1 cellular context compared by ENCODE assay signal in the genomic region with DNA sequence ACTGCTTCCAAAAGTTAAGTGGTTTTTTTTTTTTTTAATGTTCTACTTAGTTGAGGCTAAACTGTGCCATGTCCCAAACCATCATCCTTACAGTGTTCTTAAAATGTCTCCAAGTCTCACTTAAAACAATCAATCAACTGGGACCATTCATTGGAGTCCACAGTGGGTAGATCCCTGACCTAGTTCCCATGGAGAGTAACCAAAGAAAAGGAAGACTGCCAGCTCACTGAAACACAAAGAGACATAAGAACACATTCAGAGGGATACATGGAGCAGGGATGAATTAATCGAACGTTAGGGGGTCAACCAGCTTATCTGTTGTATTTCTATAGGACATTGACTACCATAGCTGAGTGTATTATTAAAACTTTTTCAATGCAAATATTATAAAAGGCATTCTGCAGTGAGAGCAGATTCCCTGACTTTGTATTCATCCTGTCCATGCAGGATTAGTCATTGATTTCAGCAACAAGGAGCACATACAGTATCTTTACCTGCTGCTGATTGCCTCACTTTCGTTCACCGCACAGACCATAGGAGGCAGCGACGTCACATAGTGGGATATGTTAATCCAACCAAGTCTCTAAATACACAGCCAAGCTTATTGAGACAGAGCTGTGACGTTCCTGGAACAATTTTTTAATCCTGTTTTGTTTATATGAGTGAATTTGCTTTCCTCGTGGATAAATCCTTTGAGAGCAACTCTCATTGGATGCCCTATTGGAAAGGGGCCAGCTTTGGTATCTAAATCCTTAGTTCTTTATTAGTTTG.
A peak's percentile ranks its signal among the peaks of the same experiment; 100 is the strongest.
TF ChIP-seq lines count a peak whose summit lies in the region.

No MANE protein-coding gene starts in this region.

TF ChIP-seq in IMR-90, 13 proteins besides CTCF, POLR2A, EP300 and RAD21 (continued from another document):
- TF ChIP-seq RFX5 (IDR thresholded peaks at IDR 0.05; ENCODE audit: low read depth, low read length) = no peak
- TF ChIP-seq, protein P1, sequence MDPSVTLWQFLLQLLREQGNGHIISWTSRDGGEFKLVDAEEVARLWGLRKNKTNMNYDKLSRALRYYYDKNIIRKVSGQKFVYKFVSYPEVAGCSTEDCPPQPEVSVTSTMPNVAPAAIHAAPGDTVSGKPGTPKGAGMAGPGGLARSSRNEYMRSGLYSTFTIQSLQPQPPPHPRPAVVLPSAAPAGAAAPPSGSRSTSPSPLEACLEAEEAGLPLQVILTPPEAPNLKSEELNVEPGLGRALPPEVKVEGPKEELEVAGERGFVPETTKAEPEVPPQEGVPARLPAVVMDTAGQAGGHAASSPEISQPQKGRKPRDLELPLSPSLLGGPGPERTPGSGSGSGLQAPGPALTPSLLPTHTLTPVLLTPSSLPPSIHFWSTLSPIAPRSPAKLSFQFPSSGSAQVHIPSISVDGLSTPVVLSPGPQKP (IDR thresholded peaks at IDR 0.05; ENCODE audit: borderline replicate concordance, low read depth, low read length) = no peak
- peak; percentile 35; the same call in 1 of the 2 replicates for TF ChIP-seq FOS (IDR thresholded peaks at IDR 0.05; ENCODE audit: low read depth, low read length)
- TF ChIP-seq CEBPB (IDR thresholded peaks at IDR 0.05; ENCODE audit: low read depth, low read length) = peak; percentile 95
- TF ChIP-seq CHD1 (IDR thresholded peaks at IDR 0.05; ENCODE audit: low read depth, low read length) = no peak
- no peak for TF ChIP-seq MXI1 (IDR thresholded peaks at IDR 0.05; ENCODE audit: borderline replicate concordance, low read depth, low read length)
- no peak for TF ChIP-seq BHLHE40 (IDR thresholded peaks at IDR 0.05; ENCODE audit: low read depth, low read length)
